13 cellular contexts compared by ENCODE assay signal in the genomic region with DNA sequence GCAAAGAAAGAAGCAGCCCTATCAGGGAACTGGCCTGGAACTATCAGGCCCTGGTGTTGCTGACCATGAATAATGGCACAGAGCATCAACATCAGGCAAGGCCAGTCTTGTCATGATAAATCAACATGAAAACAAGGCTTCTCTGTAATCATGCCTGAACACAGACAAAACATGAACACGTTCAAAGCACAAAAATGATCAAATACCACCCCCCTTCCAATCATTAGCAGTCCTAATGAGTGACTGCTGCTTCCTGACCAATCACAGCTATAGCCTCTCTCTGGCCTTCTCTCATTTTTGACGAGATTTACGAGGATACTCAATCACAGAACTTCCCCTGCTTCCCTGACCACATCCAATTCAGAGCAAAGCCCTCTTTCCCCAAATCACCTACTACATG. TPM values are rescaled to one million over a fixed set of nuclear protein-coding genes. Genes with fewer than 3 reads are reported as not detected.
DNase-seq lines count a peak whose midpoint lies in the region; ATAC-seq and TF ChIP-seq lines count a peak whose summit lies in the region.
"Had no signal": no experiment of that assay in that cellular context is flagged by ENCODE, and none has a peak within 500 bp of the region (broad histone marks: within the 10 kb centered on the region; RNA-seq: fewer than 3 reads in every experiment).

No MANE protein-coding gene starts in this region.

- no peak for TF ChIP-seq CTCF in CD14-positive monocyte (IDR thresholded peaks at IDR 0.05)
- no peak for TF ChIP-seq CTCF in OCI-LY3 (IDR thresholded peaks at IDR 0.05; ENCODE audit: low read depth, low read length)
- TF ChIP-seq CTCF in hepatocyte (IDR thresholded peaks at IDR 0.05; ENCODE audit: poor library complexity), result no peak
- TF ChIP-seq CTCF in vagina (IDR thresholded peaks at IDR 0.05), result no peak

- H3K27ac ChIP-seq in OCI-LY3 (ENCODE audit: low read length) (no peak overlapping the region), hepatocyte (peak overlapping the region; percentile 99), vagina (no peak overlapping the region)
- H3K27ac ChIP-seq: lower lobe of right lung had no signal

- H3K4me1 ChIP-seq in OCI-LY3 (ENCODE audit: low read length) (peaks cover 17% of the 10 kb centered on the region), hepatocyte (ENCODE audit: insufficient read depth) (peaks cover 20% of the 10 kb centered on the region), vagina (peaks cover 32% of the 10 kb centered on the region)

- H3K4me3 Mint-ChIP-seq in CD14-positive monocyte, result no peak overlapping the region

- H3K4me3 ChIP-seq in OCI-LY3 (ENCODE audit: low read length), result no peak overlapping the region
- H3K4me3 ChIP-seq in hepatocyte, result no peak overlapping the region
- H3K4me3 ChIP-seq in vagina, result no peak overlapping the region
- H3K4me3 ChIP-seq: lower lobe of right lung, MG63 had no signal

- H3K36me3 Mint-ChIP-seq in CD14-positive monocyte, result peaks cover 3 to 9% of the 10 kb centered on the region in 2 donors

- peaks cover 33% of the 10 kb centered on the region for H3K4me1 Mint-ChIP-seq in CD14-positive monocyte

- H3K79me2 ChIP-seq in OCI-LY3 (ENCODE audit: low read length) (no peaks in the 10 kb centered on the region), hepatocyte (peaks cover 31% of the 10 kb centered on the region)

- 84% methylated on average over 3 of the region's 3 CpGs for WGBS in hepatocyte (ENCODE audit: low lambda C conversion rate, missing lambda C conversion rate)

- H3K36me3 ChIP-seq in OCI-LY3 (replicated peaks; ENCODE audit: low read depth, low read length), result no peaks in the 10 kb centered on the region
- H3K36me3 ChIP-seq in hepatocyte (replicated peaks; ENCODE audit: insufficient read depth, low read depth), result no peaks in the 10 kb centered on the region
- no peaks in the 10 kb centered on the region for H3K36me3 ChIP-seq in vagina
- H3K36me3 ChIP-seq: lower lobe of right lung, MG63 had no signal

- no peaks in the 10 kb centered on the region for H3K9me2 ChIP-seq in hepatocyte (replicated peaks; ENCODE audit: insufficient read depth)

- intact Hi-C loops in CD14-positive monocyte (cut with micrococcal nuclease), result no loop called here
- intact Hi-C loops in vagina (cut with DNase I), result no loop called here

- H3K27ac Mint-ChIP-seq in CD14-positive monocyte, result peak overlapping the region in 6 of 7 donors; percentile 4 to 87 (median 68)

- H3K27me3 ChIP-seq in OCI-LY3 (ENCODE audit: low read depth, low read length) (no peaks in the 10 kb centered on the region; the same call in 1 of the 2 replicates), hepatocyte (no peaks in the 10 kb centered on the region), vagina (no peaks in the 10 kb centered on the region)
- H3K27me3 ChIP-seq: MG63 had no signal

- no peaks in the 10 kb centered on the region for H4K20me1 ChIP-seq in OCI-LY3 (ENCODE audit: insufficient read depth, low read length)
- H4K20me1 ChIP-seq in hepatocyte (ENCODE audit: insufficient read depth, poor library complexity, severe bottlenecking), result no peaks in the 10 kb centered on the region

- peak overlapping the region; percentile 99; the same call in 1 of the 2 replicates for H3K4me2 ChIP-seq in OCI-LY3 (ENCODE audit: low read length)
- peak overlapping the region; percentile 36 for H3K4me2 ChIP-seq in hepatocyte

- peaks cover 0 to 20% (median 2%) of the 10 kb centered on the region in 7 donors for H3K9me3 Mint-ChIP-seq in CD14-positive monocyte

- no peak for TF ChIP-seq POLR2A in vagina (IDR thresholded peaks at IDR 0.05)

- H3K9me3 ChIP-seq in OCI-LY3 (ENCODE audit: insufficient read depth, low read length) (no peaks in the 10 kb centered on the region), hepatocyte (ENCODE audit: low read depth) (no peaks in the 10 kb centered on the region), vagina (no peaks in the 10 kb centered on the region)
- H3K9me3 ChIP-seq: lower lobe of right lung, MG63 had no signal

- no peak overlapping the region for H3K9ac ChIP-seq in OCI-LY3 (ENCODE audit: low read length)

- H2AFZ ChIP-seq in OCI-LY3 (ENCODE audit: low read depth, low read length) (no peak overlapping the region), hepatocyte (no peak overlapping the region)

- DNase-seq in CD14-positive monocyte (ENCODE audit: low spot score) (no peak), hepatocyte (ENCODE audit: low spot score) (no peak), H4 (ENCODE audit: low spot score) (no peak), NCI-H2107 treated with DMSO at 0.1 percent for 48 hours (lab: John Stamatoyannopoulos, UW; ENCODE audit: unreplicated experiment) (no peak), vagina (ENCODE audit: extremely low spot score in 2 of 2) (no peak)
- DNase-seq in stimulated activated CD8-positive, alpha-beta memory T cell treated with anti-CD3 and anti-CD28 coated beads, Interleukin-4, amount 100 ng/mL, for 48 hours, result no peak
- DNase-seq: hippocampal formation, lower lobe of right lung, MG63, OCI-M1, T1000 had no signal

- peaks cover 25 to 69% (median 29%) of the 10 kb centered on the region in 3 donors for H3K27me3 Mint-ChIP-seq in CD14-positive monocyte (ENCODE audit: low read depth in 3 of 3)

- peak; percentile 0 for ATAC-seq in GM18499 (IDR thresholded peaks at IDR 0.05; ENCODE audit: insufficient read depth, unreplicated experiment)
- ATAC-seq: lower lobe of right lung had no signal

RNA-seq across cellular contexts. Expression of a gene that starts 2.2 kb away (rescaled TPM):
- polyA plus RNA-seq in CD14-positive monocyte (1 to 10 TPM in 1 of 2 donors, not detected in 1; 2.3 TPM), hepatocyte (48.1 and 48.6 TPM in 2 replicates)
- total RNA-seq in hepatocyte (33.9 and 35.1 TPM in 2 replicates), vagina (11.0 TPM)
- 19.8 and 24.4 TPM in 2 replicates for total RNA-seq in H4 (2014; rRNA removed; shearing (Covaris generic))
